In the genomic region with DNA sequence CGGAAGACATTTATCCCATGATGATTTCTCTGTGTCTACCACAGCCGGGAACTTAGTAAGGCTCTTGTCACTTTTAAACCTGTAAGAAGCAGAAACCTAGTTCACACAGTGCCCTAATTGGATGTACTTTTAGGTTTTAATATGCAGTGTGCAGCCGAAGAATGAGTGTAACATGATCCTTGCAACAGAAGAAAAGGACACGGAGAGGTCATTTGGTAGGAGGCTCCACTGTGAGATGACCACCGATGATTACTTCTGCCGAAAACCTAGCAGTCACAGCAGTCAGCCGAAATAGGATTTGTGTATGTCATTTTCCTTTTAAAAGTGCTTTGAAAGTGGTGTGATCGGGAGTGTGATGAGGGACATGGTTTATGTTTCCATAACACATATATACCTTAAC, we compare ENCODE assay signal across 20 cellular contexts. TPM values are rescaled to one million over a fixed set of nuclear protein-coding genes. Genes with fewer than 3 reads are reported as not detected.
"Had no signal": no experiment of that assay in that cellular context is flagged by ENCODE, and none has a peak within 500 bp of the region (broad histone marks: within the 10 kb centered on the region; RNA-seq: fewer than 3 reads in every experiment).

No MANE protein-coding gene starts in this region.

- H3K27ac ChIP-seq: colonic mucosa, esophagus squamous epithelium, foreskin keratinocyte, left ventricle myocardium inferior, stomach, thoracic aorta, transverse colon had no signal

- H3K9me3 ChIP-seq: colonic mucosa, esophagus squamous epithelium, left ventricle myocardium inferior, stomach, thoracic aorta, transverse colon had no signal

- H3K4me3 ChIP-seq: colonic mucosa, esophagus squamous epithelium, left ventricle myocardium inferior, lung, stomach, thoracic aorta, transverse colon had no signal

- DNase-seq: colonic mucosa; dermis blood vessel endothelial cell; esophagus squamous epithelium; foreskin keratinocyte; head of caudate nucleus; hippocampal formation; kidney glomerular epithelial cell; left ventricle myocardium inferior; mesenchymal stem cell; midbrain; right cardiac atrium; small intestine; stimulated activated CD4-positive, alpha-beta T cell treated with anti-CD3 and anti-CD28 coated beads, Interleukin-12 subunit alpha, Interleukin-12 subunit beta, amount 100 ng/mL, for 4 hours; stimulated activated naive CD4-positive, alpha-beta T cell; stomach; substantia nigra; transverse colon had no signal

- H3K4me1 ChIP-seq: colonic mucosa, foreskin keratinocyte, left ventricle myocardium inferior had no signal

- ATAC-seq: foreskin keratinocyte; natural killer cell treated with Interleukin-12 subunit alpha and Interleukin-12 subunit beta and Interleukin-15 and Interleukin-18, amount 100 ng/mL, for 72 hours; right cardiac atrium had no signal

- H3K36me3 ChIP-seq: colonic mucosa, esophagus squamous epithelium, left ventricle myocardium inferior, stomach, thoracic aorta, transverse colon had no signal

- H3K27me3 ChIP-seq: colonic mucosa had no signal

RNA-seq across cellular contexts. Expression of gene CACNA1D, which starts 6.8 kb away (rescaled TPM):
- total RNA-seq: dermis blood vessel endothelial cell had no signal
- polyA plus RNA-seq: foreskin keratinocyte had no signal
